In genomic region chr6:34385793-34386195, GRCh38 we compare ENCODE assay signal across 2 cellular contexts.
TF ChIP-seq lines count a peak whose summit lies in the region.

No MANE protein-coding gene starts in this region.

TF ChIP-seq in WTC11, 78 proteins besides CTCF, POLR2A, EP300 and RAD21 (continued from another document):
- TF ChIP-seq, protein P1, sequence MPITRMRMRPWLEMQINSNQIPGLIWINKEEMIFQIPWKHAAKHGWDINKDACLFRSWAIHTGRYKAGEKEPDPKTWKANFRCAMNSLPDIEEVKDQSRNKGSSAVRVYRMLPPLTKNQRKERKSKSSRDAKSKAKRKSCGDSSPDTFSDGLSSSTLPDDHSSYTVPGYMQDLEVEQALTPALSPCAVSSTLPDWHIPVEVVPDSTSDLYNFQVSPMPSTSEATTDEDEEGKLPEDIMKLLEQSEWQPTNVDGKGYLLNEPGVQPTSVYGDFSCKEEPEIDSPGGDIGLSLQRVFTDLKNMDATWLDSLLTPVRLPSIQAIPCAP (CRISPR knock-in tag; IDR thresholded peaks at IDR 0.05) = no peak
- TF ChIP-seq, protein P2, sequence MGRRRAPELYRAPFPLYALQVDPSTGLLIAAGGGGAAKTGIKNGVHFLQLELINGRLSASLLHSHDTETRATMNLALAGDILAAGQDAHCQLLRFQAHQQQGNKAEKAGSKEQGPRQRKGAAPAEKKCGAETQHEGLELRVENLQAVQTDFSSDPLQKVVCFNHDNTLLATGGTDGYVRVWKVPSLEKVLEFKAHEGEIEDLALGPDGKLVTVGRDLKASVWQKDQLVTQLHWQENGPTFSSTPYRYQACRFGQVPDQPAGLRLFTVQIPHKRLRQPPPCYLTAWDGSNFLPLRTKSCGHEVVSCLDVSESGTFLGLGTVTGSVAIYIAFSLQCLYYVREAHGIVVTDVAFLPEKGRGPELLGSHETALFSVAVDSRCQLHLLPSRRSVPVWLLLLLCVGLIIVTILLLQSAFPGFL (CRISPR knock-in tag; IDR thresholded peaks at IDR 0.05; ENCODE audit: borderline replicate concordance) = no peak

TF ChIP-seq in HepG2, 621 proteins besides CTCF, POLR2A, EP300 and RAD21 (continued from another document and continues in another):
- TF ChIP-seq, protein P3, sequence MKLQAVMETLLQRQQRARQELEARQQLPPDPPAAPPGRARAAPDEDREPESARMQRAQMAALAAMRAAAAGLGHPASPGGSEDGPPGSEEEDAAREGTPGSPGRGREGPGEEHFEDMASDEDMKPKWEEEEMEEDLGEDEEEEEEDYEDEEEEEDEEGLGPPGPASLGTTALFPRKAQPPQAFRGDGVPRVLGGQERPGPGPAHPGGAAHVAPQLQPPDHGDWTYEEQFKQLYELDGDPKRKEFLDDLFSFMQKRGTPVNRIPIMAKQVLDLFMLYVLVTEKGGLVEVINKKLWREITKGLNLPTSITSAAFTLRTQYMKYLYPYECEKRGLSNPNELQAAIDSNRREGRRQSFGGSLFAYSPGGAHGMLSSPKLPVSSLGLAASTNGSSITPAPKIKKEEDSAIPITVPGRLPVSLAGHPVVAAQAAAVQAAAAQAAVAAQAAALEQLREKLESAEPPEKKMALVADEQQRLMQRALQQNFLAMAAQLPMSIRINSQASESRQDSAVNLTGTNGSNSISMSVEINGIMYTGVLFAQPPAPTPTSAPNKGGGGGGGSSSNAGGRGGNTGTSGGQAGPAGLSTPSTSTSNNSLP (IDR thresholded peaks at IDR 0.05; ENCODE audit: low read depth, low read length) = peak; percentile 26; the same call in 1 of the 2 replicates
- TF ChIP-seq TIGD3 (CRISPR knock-in tag; IDR thresholded peaks at IDR 0.05; ENCODE audit: borderline replicate concordance) (no peak), CEBPB (IDR thresholded peaks at IDR 0.05; ENCODE audit: borderline replicate concordance, low read depth, low read length) (peak; percentile 83), KMT2A (CRISPR knock-in tag; IDR thresholded peaks at IDR 0.05) (peak; percentile 1; the same call in 1 of the 2 replicates), KAT8 (CRISPR knock-in tag; IDR thresholded peaks at IDR 0.05) (no peak), ZNF607 (CRISPR knock-in tag; IDR thresholded peaks at IDR 0.05; ENCODE audit: borderline replicate concordance) (no peak), SOX5 (CRISPR knock-in tag; IDR thresholded peaks at IDR 0.05; ENCODE audit: borderline replicate concordance) (peak; percentile 80), ZBTB46 (CRISPR knock-in tag; IDR thresholded peaks at IDR 0.05; ENCODE audit: borderline replicate concordance) (no peak), KDM1A (CRISPR knock-in tag; IDR thresholded peaks at IDR 0.05) (no peak), SIX1 (CRISPR knock-in tag; IDR thresholded peaks at IDR 0.05; ENCODE audit: borderline replicate concordance) (peak; percentile 12; the same call in 1 of the 2 replicates), ZMYM4 (CRISPR knock-in tag; IDR thresholded peaks at IDR 0.05) (peak; percentile 83), HNF4A (CRISPR knock-in tag; IDR thresholded peaks at IDR 0.05) (peak; percentile 86), FOXO1 (CRISPR knock-in tag; IDR thresholded peaks at IDR 0.05) (peak; percentile 25; the same call in 1 of the 2 replicates), ZNF614 (CRISPR knock-in tag; IDR thresholded peaks at IDR 0.05; ENCODE audit: borderline replicate concordance) (peak; percentile 30; the same call in 1 of the 2 replicates), GMEB1 (CRISPR knock-in tag; IDR thresholded peaks at IDR 0.05; ENCODE audit: borderline replicate concordance) (no peak), ZNF367 (CRISPR knock-in tag; IDR thresholded peaks at IDR 0.05; ENCODE audit: borderline replicate concordance) (no peak), FOSL2 (CRISPR knock-in tag; IDR thresholded peaks at IDR 0.05) (peak; percentile 31; the same call in 1 of the 2 replicates), NFE2L1 (CRISPR knock-in tag; IDR thresholded peaks at IDR 0.05; ENCODE audit: borderline replicate concordance) (no peak), HNF4G (IDR thresholded peaks at IDR 0.05; ENCODE audit: borderline replicate concordance, low read depth, low read length) (peak; percentile 58), HNF4G (CRISPR knock-in tag; IDR thresholded peaks at IDR 0.05; ENCODE audit: borderline replicate concordance, low read depth) (no peak), ZNF644 (CRISPR knock-in tag; IDR thresholded peaks at IDR 0.05; ENCODE audit: low read depth) (peak; percentile 94), HOXA3 (CRISPR knock-in tag; IDR thresholded peaks at IDR 0.05) (peak; percentile 56; the same call in 1 of the 2 replicates), BCL6 (CRISPR knock-in tag; IDR thresholded peaks at IDR 0.05) (0 out of 2 replicates have a peak, but pooled peaks have one; percentile 17), SP1 (IDR thresholded peaks at IDR 0.05) (no peak), SP1 (CRISPR knock-in tag; IDR thresholded peaks at IDR 0.05) (0 out of 2 replicates have a peak, but pooled peaks have one; percentile 31), KDM3A (CRISPR knock-in tag; IDR thresholded peaks at IDR 0.05; ENCODE audit: low read depth) (no peak), NFE2 (CRISPR knock-in tag; IDR thresholded peaks at IDR 0.05) (no peak), RCOR2 (CRISPR knock-in tag; IDR thresholded peaks at IDR 0.05) (peak; percentile 7; the same call in 1 of the 2 replicates), ZBTB26 (CRISPR knock-in tag; IDR thresholded peaks at IDR 0.05; ENCODE audit: borderline replicate concordance) (no peak), GATAD2A (CRISPR knock-in tag; IDR thresholded peaks at IDR 0.05) (peak; percentile 66)
- TF ChIP-seq, protein P4, sequence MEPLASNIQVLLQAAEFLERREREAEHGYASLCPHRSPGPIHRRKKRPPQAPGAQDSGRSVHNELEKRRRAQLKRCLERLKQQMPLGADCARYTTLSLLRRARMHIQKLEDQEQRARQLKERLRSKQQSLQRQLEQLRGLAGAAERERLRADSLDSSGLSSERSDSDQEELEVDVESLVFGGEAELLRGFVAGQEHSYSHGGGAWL (CRISPR knock-in tag; IDR thresholded peaks at IDR 0.05) = no peak
- TF ChIP-seq, protein P5, sequence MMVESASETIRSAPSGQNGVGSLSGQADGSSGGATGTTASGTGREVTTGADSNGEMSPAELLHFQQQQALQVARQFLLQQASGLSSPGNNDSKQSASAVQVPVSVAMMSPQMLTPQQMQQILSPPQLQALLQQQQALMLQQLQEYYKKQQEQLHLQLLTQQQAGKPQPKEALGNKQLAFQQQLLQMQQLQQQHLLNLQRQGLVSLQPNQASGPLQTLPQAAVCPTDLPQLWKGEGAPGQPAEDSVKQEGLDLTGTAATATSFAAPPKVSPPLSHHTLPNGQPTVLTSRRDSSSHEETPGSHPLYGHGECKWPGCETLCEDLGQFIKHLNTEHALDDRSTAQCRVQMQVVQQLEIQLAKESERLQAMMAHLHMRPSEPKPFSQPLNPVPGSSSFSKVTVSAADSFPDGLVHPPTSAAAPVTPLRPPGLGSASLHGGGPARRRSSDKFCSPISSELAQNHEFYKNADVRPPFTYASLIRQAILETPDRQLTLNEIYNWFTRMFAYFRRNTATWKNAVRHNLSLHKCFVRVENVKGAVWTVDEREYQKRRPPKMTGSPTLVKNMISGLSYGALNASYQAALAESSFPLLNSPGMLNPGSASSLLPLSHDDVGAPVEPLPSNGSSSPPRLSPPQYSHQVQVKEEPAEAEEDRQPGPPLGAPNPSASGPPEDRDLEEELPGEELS (CRISPR knock-in tag; IDR thresholded peaks at IDR 0.05) = 0 out of 2 replicates have a peak, but pooled peaks have one; percentile 31
- TF ChIP-seq, protein P6, sequence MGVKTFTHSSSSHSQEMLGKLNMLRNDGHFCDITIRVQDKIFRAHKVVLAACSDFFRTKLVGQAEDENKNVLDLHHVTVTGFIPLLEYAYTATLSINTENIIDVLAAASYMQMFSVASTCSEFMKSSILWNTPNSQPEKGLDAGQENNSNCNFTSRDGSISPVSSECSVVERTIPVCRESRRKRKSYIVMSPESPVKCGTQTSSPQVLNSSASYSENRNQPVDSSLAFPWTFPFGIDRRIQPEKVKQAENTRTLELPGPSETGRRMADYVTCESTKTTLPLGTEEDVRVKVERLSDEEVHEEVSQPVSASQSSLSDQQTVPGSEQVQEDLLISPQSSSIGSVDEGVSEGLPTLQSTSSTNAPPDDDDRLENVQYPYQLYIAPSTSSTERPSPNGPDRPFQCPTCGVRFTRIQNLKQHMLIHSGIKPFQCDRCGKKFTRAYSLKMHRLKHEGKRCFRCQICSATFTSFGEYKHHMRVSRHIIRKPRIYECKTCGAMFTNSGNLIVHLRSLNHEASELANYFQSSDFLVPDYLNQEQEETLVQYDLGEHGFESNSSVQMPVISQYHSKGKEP (CRISPR knock-in tag; IDR thresholded peaks at IDR 0.05) = no peak
- TF ChIP-seq, protein P7, sequence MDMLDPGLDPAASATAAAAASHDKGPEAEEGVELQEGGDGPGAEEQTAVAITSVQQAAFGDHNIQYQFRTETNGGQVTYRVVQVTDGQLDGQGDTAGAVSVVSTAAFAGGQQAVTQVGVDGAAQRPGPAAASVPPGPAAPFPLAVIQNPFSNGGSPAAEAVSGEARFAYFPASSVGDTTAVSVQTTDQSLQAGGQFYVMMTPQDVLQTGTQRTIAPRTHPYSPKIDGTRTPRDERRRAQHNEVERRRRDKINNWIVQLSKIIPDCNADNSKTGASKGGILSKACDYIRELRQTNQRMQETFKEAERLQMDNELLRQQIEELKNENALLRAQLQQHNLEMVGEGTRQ (IDR thresholded peaks at IDR 0.05; ENCODE audit: low read depth, low read length) = no peak
- TF ChIP-seq, protein P7 (CRISPR knock-in tag; IDR thresholded peaks at IDR 0.05; ENCODE audit: borderline replicate concordance) = peak; percentile 33; the same call in 1 of the 2 replicates
- TF ChIP-seq, protein P8, sequence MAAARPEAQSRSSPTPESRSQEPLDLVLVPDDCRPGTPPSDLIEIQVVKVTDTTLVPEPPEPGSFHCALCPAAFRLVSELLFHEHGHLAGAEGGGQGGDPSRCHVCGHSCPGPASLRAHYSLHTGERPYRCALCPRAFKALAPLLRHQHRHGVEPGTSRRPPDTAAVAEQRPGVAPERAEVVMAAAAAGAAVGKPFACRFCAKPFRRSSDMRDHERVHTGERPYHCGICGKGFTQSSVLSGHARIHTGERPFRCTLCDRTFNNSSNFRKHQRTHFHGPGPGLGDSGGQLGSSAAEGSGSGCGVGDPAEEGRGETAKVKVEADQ (CRISPR knock-in tag; IDR thresholded peaks at IDR 0.05; ENCODE audit: borderline replicate concordance) = peak; percentile 39; the same call in 1 of the 2 replicates
